In genomic region chr5:32778403-32778802, GRCh38 we compare ENCODE assay signal across 25 cellular contexts.
"Had no signal": no experiment of that assay in that cellular context is flagged by ENCODE, and none has a peak within 500 bp of the region (broad histone marks: within the 10 kb centered on the region; RNA-seq: fewer than 3 reads in every experiment).

No MANE protein-coding gene starts in this region.

- ATAC-seq: left cardiac atrium; left lung; naive thymus-derived CD4-positive, alpha-beta T cell; natural killer cell treated with Interleukin-12 subunit alpha and Interleukin-12 subunit beta and Interleukin-15 and Interleukin-18, amount 100 ng/mL, for 72 hours; stimulated activated memory B cell treated with anti-CD40 and anti-IgM and Interleukin-4, amounts not matched to agents 10 μg/mL and 1 μg/mL and 100 μg/mL, for 72 hours; stimulated activated naive CD8-positive, alpha-beta T cell treated with anti-CD3 and anti-CD28 coated beads, Interleukin-15, amount 100 ng/mL, for 72 hours; upper lobe of right lung had no signal

- DNase-seq: heart right ventricle; kidney glomerular epithelial cell; left cardiac atrium; left lung; mesendoderm; naive thymus-derived CD4-positive, alpha-beta T cell; ovary; right lobe of liver; stimulated activated CD4-positive, alpha-beta T cell treated with anti-CD3 and anti-CD28 coated beads, Interleukin-1b, Interleukin-23, amount 100 ng/mL, for 48 hours; stimulated activated CD4-positive, alpha-beta T cell treated with anti-CD3 and anti-CD28 coated beads, Interleukin-2, amount 100 ng/mL, for 48 hours; stimulated activated CD4-positive, alpha-beta T cell treated with anti-CD3 and anti-CD28 coated beads, Interleukin-4, amount 100 ng/mL, for 4 hours; stimulated activated CD8-positive, alpha-beta memory T cell treated with anti-CD3 and anti-CD28 coated beads, Interleukin-4, amount 100 ng/mL, for 48 hours; stimulated activated naive CD4-positive, alpha-beta T cell treated with Interleukin-2 at 50 U/mL for 16 hours; stimulated activated naive CD8-positive, alpha-beta T cell treated with anti-CD3 and anti-CD28 coated beads, Interleukin-15, amount 100 ng/mL, for 72 hours; testis; tibial artery; trophoblast cell; upper lobe of right lung; uterus had no signal

- H2AFZ ChIP-seq: hepatocyte had no signal

- H3K27ac ChIP-seq: heart right ventricle, hepatocyte, left lung, ovary, right atrium auricular region, right lobe of liver, testis, upper lobe of right lung, uterus had no signal

- H3K4me3 ChIP-seq: heart right ventricle, hepatocyte, left lung, lung, ovary, right atrium auricular region, right lobe of liver, smooth muscle cell, testis, tibial artery, upper lobe of right lung, uterus had no signal

- H3K9me3 ChIP-seq: heart right ventricle, left lung, ovary, right atrium auricular region, right lobe of liver, testis, tibial artery, upper lobe of right lung, uterus had no signal

- H3K27me3 ChIP-seq: heart right ventricle, hepatocyte, left lung, ovary, right atrium auricular region, right lobe of liver, testis, tibial artery, upper lobe of right lung, uterus had no signal

- H3K79me2 ChIP-seq: hepatocyte had no signal

- H3K4me1 ChIP-seq: left lung, right atrium auricular region, right lobe of liver, testis, upper lobe of right lung, uterus had no signal

- H3K4me2 ChIP-seq: hepatocyte, smooth muscle cell had no signal

- H3K36me3 ChIP-seq: left lung, ovary, right atrium auricular region, right lobe of liver, tibial artery, upper lobe of right lung, uterus had no signal
